Comparison of ENCODE assay signal across 23 cellular contexts in genomic region chr6:14309516-14309915, GRCh38.
A peak's percentile ranks its signal among the peaks of the same experiment; 100 is the strongest.
DNase-seq lines count a peak whose midpoint lies in the region; ATAC-seq, FAIRE-seq and TF ChIP-seq lines count a peak whose summit lies in the region.
"Had no signal": no experiment of that assay in that cellular context is flagged by ENCODE, and none has a peak within 500 bp of the region (broad histone marks: within the 10 kb centered on the region; RNA-seq: fewer than 3 reads in every experiment).

No MANE protein-coding gene starts in this region.

- peaks cover 9 to 24% (median 19%) of the 10 kb centered on the region in 4 donors for H3K4me1 ChIP-seq in liver (ENCODE audit: control insufficient read depth in 4 of 4, insufficient read depth in 4 of 4, low read length in 3 of 4)
- H3K4me1 ChIP-seq in HepG2 (ENCODE audit: insufficient read depth, low read length) = peaks cover 11% of the 10 kb centered on the region

- H3K4me1 Mint-ChIP-seq in activated B cell treated with CpG ODN at 0.5 μM for 24 hours (peaks cover 81% of the 10 kb centered on the region), progenitor cell of endocrine pancreas (ENCODE audit: low read depth) (peaks cover 74% of the 10 kb centered on the region)
- peaks cover 2% of the 10 kb centered on the region for H3K4me1 Mint-ChIP-seq in activated naive CD8-positive, alpha-beta T cell treated with anti-CD3 and anti-CD28 coated beads, Interleukin-2, amount 50 U/mL, for 24 hours

- 34% methylated on average over 4 of the region's 4 CpGs for whole genome bisulfite sequencing in liver
- 62% methylated on average over 4 of the region's 4 CpGs for WGBS in HepG2 (ENCODE audit: low lambda C conversion rate)

- no peak overlapping the region for H3K9ac ChIP-seq in liver (ENCODE audit: low read depth in 1 of 2, low read length in 2 of 2)
- H3K9ac ChIP-seq in HepG2 (ENCODE audit: insufficient read depth, low read depth, low read length) = no peak overlapping the region

- TF ChIP-seq POLR2A in HepG2 (IDR thresholded peaks at IDR 0.05; ENCODE audit: insufficient read depth in 1 of 2, low read depth in 2 of 2, low read length in 2 of 2) = no peak

- H2AFZ ChIP-seq in HepG2 (ENCODE audit: low read length) = no peak overlapping the region

- H3K4me3 ChIP-seq in liver (ENCODE audit: low read depth in 1 of 3, low read length in 3 of 3) (no peak overlapping the region), HepG2 (replicated peaks in 1 of 3; ENCODE audit: insufficient read depth in 1 of 3, low read depth in 2 of 3, low read length in 3 of 3) (no peak overlapping the region)
- H3K4me3 ChIP-seq: MG63 had no signal

- POLR2A ChIA-PET in HepG2 (lab: Yijun Ruan, JAX) = no interaction called here
- POLR2A ChIA-PET in activated B cell treated with CpG ODN at 0.5 μM for 24 hours (lab: Charles Lee) = no interaction called here

- TF ChIP-seq RAD21 in liver (IDR thresholded peaks at IDR 0.05) (peak in 1 of 2 donors; percentile 20), HepG2 (CRISPR knock-in tag; IDR thresholded peaks at IDR 0.05) (no peak)

- TF ChIP-seq EP300 in HepG2 (IDR thresholded peaks at IDR 0.05; ENCODE audit: low read depth in 2 of 2, low read length in 2 of 2) (no peak), HepG2 (CRISPR knock-in tag; IDR thresholded peaks at IDR 0.05; ENCODE audit: borderline replicate concordance) (no peak)

- H3K27ac ChIP-seq in liver (ENCODE audit: low read depth in 1 of 2, low read length in 2 of 2) (no peak overlapping the region), HepG2 (ENCODE audit: extremely low read length, insufficient read depth, low read length) (no peak overlapping the region)

- H3K36me3 ChIP-seq in liver (ENCODE audit: control insufficient read depth in 4 of 4, insufficient read depth in 3 of 4, low read depth in 1 of 4, low read length in 3 of 4) (no peaks in the 10 kb centered on the region), HepG2 (replicated peaks in 1 of 2; ENCODE audit: control insufficient read depth in 1 of 2, insufficient read depth in 2 of 2, low read length in 2 of 2) (no peaks in the 10 kb centered on the region)
- H3K36me3 ChIP-seq: MG63 had no signal

- H3K9me3 Mint-ChIP-seq in activated B cell treated with CpG ODN at 0.5 μM for 24 hours (no peaks in the 10 kb centered on the region), progenitor cell of endocrine pancreas (ENCODE audit: low read depth) (no peaks in the 10 kb centered on the region)
- H3K9me3 Mint-ChIP-seq in activated naive CD8-positive, alpha-beta T cell treated with anti-CD3 and anti-CD28 coated beads, Interleukin-2, amount 50 U/mL, for 24 hours = no peaks in the 10 kb centered on the region
- H3K9me3 Mint-ChIP-seq: CD4-positive, alpha-beta T cell; IgD-negative memory B cell had no signal

- no peak overlapping the region for H3K4me2 ChIP-seq in HepG2 (ENCODE audit: low read depth, low read length)

- H3K36me3 Mint-ChIP-seq in activated B cell treated with CpG ODN at 0.5 μM for 24 hours (ENCODE audit: low read depth) (peaks cover 3% of the 10 kb centered on the region), progenitor cell of endocrine pancreas (ENCODE audit: insufficient read depth) (no peaks in the 10 kb centered on the region)
- no peaks in the 10 kb centered on the region for H3K36me3 Mint-ChIP-seq in activated naive CD8-positive, alpha-beta T cell treated with anti-CD3 and anti-CD28 coated beads, Interleukin-2, amount 50 U/mL, for 24 hours (ENCODE audit: low read depth)

- in situ Hi-C loops in HepG2 (cut with HindIII; ENCODE audit: extremely low pct_ligation_motif_present, low pct_unique_long_range_greater_than_20kb) = no loop called here

- no peak for FAIRE-seq in HepG2 (lab: Jason Lieb, UNC)
- FAIRE-seq: A204.1, HTR-8/SVneo had no signal

- ATAC-seq in HepG2 = no peak
- no peak for ATAC-seq in activated B cell treated with CpG ODN at 0.5 μM for 24 hours (ENCODE audit: low read depth)
- ATAC-seq in stimulated activated naive CD8-positive, alpha-beta T cell treated with anti-CD3 and anti-CD28 coated beads, Interleukin-15, Interleukin-2, amounts not matched to agents 100 U/mL and 50 U/mL, for 24 hours = no peak
- no peak for ATAC-seq in activated naive CD8-positive, alpha-beta T cell treated with anti-CD3 and anti-CD28 coated beads, Interleukin-2, amount 50 U/mL, for 24 hours
- ATAC-seq in GM18907 (IDR thresholded peaks at IDR 0.05; ENCODE audit: unreplicated experiment) = no peak

- CTCF ChIA-PET in HepG2 (lab: Yijun Ruan, JAX; ENCODE audit: low intra/inter-chr PET ratio, low total read pairs) (no interaction called here), activated B cell treated with CpG ODN at 0.5 μM for 24 hours (lab: Charles Lee) (no interaction called here)

- no peaks in the 10 kb centered on the region for H3K27me3 ChIP-seq in liver (ENCODE audit: control insufficient read depth in 4 of 4, insufficient read depth in 4 of 4, low read length in 3 of 4)
- H3K27me3 ChIP-seq in HepG2 (ENCODE audit: control insufficient read depth in 1 of 2, insufficient read depth in 2 of 2, low read length in 2 of 2) = peaks cover 0 to 11% of the 10 kb centered on the region in 2 experiments; a peak in 2 of 5 replicates
- H3K27me3 ChIP-seq: MG63 had no signal

- no peak for DNase-seq in HepG2 (ENCODE audit: low spot score)
- peak; percentile 14 for DNase-seq in NCI-H2227 treated with DMSO at 0.1 percent for 48 hours (lab: John Stamatoyannopoulos, UW)
- DNase-seq in activated B cell treated with CpG ODN at 0.5 μM for 24 hours = no peak
- DNase-seq in progenitor cell of endocrine pancreas (ENCODE audit: low spot score, unreplicated experiment) = no peak
- DNase-seq in stimulated activated naive CD8-positive, alpha-beta T cell treated with anti-CD3 and anti-CD28 coated beads, Interleukin-15, Interleukin-2, amounts not matched to agents 100 U/mL and 50 U/mL, for 24 hours = no peak
- DNase-seq in activated naive CD8-positive, alpha-beta T cell treated with anti-CD3 and anti-CD28 coated beads, Interleukin-2, amount 50 U/mL, for 24 hours = no peak
- DNase-seq: Calu3; CD4-positive, alpha-beta T cell; DMS79; Kasumi-1; MG63; NCI-H1048; NCI-H187 treated with DMSO at 0.1 percent for 48 hours; NCI-H2171 treated with DMSO at 0.1 percent for 48 hours; OCI-M1; Right ventricle myocardium superior; SW 1271; T-helper 2 cell had no signal

- H3K4me3 Mint-ChIP-seq in activated B cell treated with CpG ODN at 0.5 μM for 24 hours (no peak overlapping the region), progenitor cell of endocrine pancreas (ENCODE audit: low read depth) (no peak overlapping the region)
- no peak overlapping the region for H3K4me3 Mint-ChIP-seq in activated naive CD8-positive, alpha-beta T cell treated with anti-CD3 and anti-CD28 coated beads, Interleukin-2, amount 50 U/mL, for 24 hours
- H3K4me3 Mint-ChIP-seq: CD4-positive, alpha-beta T cell; IgD-negative memory B cell had no signal

- H4K20me1 ChIP-seq in HepG2 (ENCODE audit: insufficient read depth, low read length) = no peaks in the 10 kb centered on the region

- intact Hi-C loops in HepG2 (cut with micrococcal nuclease; ENCODE audit: unreplicated experiment) = no loop called here
- intact Hi-C loops in activated B cell treated with CpG ODN at 0.5 μM for 24 hours (cut with micrococcal nuclease) = no loop called here

- TF ChIP-seq CTCF in liver (IDR thresholded peaks at IDR 0.05; ENCODE audit: low read depth, low read length, missing input control) (no peak), HepG2 (CRISPR knock-in tag; IDR thresholded peaks at IDR 0.05) (no peak), activated B cell treated with CpG ODN at 0.5 μM for 24 hours (IDR thresholded peaks at IDR 0.05) (no peak), progenitor cell of endocrine pancreas (IDR thresholded peaks at IDR 0.05; ENCODE audit: unreplicated experiment) (no peak)

- H3K9me3 ChIP-seq in liver (ENCODE audit: control insufficient read depth in 4 of 4, low read length in 3 of 4) (no peaks in the 10 kb centered on the region), HepG2 (ENCODE audit: low read length) (no peaks in the 10 kb centered on the region)
- H3K9me3 ChIP-seq: MG63 had no signal

- no peaks in the 10 kb centered on the region for H3K27me3 Mint-ChIP-seq in activated B cell treated with CpG ODN at 0.5 μM for 24 hours
- H3K27me3 Mint-ChIP-seq in progenitor cell of endocrine pancreas = no peaks in the 10 kb centered on the region
- H3K27me3 Mint-ChIP-seq in activated naive CD8-positive, alpha-beta T cell treated with anti-CD3 and anti-CD28 coated beads, Interleukin-2, amount 50 U/mL, for 24 hours = no peaks in the 10 kb centered on the region
- H3K27me3 Mint-ChIP-seq: CD4-positive, alpha-beta T cell had no signal

- H3K27ac Mint-ChIP-seq in activated B cell treated with CpG ODN at 0.5 μM for 24 hours = peak overlapping the region; percentile 24
- H3K27ac Mint-ChIP-seq in progenitor cell of endocrine pancreas = peak overlapping the region; percentile 93
- H3K27ac Mint-ChIP-seq in activated naive CD8-positive, alpha-beta T cell treated with anti-CD3 and anti-CD28 coated beads, Interleukin-2, amount 50 U/mL, for 24 hours = no peak overlapping the region
- H3K27ac Mint-ChIP-seq: CD4-positive, alpha-beta T cell; IgD-negative memory B cell had no signal

- no peaks in the 10 kb centered on the region for H3K79me2 ChIP-seq in HepG2 (ENCODE audit: insufficient read depth, low read length)

- no TSS peak for BruUV-seq in HepG2 (replicated peaks; lab: Mats Ljungman, UMichigan)

TF ChIP-seq in HepG2, 621 proteins besides CTCF, POLR2A, EP300 and RAD21 (continues in another document):
- no peak for TF ChIP-seq HNRNPH1 (optimal IDR thresholded peaks at IDR 0.05; ENCODE audit: low read depth, low read length)
- no peak for TF ChIP-seq AGO2 (optimal IDR thresholded peaks at IDR 0.05; ENCODE audit: low read depth, low read length)
- TF ChIP-seq ZUFSP (CRISPR knock-in tag; IDR thresholded peaks at IDR 0.05; ENCODE audit: borderline replicate concordance) = no peak
- TF ChIP-seq ELF1 (CRISPR knock-in tag; IDR thresholded peaks at IDR 0.05) = no peak
- no peak for TF ChIP-seq FOXA1 (IDR thresholded peaks at IDR 0.05)
- TF ChIP-seq FOXA1 (CRISPR knock-in tag; IDR thresholded peaks at IDR 0.05) = no peak
- TF ChIP-seq ZNF136 (CRISPR knock-in tag; IDR thresholded peaks at IDR 0.05; ENCODE audit: low read depth) = no peak
- no peak for TF ChIP-seq ZNF253 (CRISPR knock-in tag; IDR thresholded peaks at IDR 0.05; ENCODE audit: borderline replicate concordance)
